ENCODE assay signal across 20 cellular contexts in genomic region chr1:117118101-117118500, GRCh38. TPM values are rescaled to one million over a fixed set of nuclear protein-coding genes. Genes with fewer than 3 reads are reported as not detected.
A peak's percentile ranks its signal among the peaks of the same experiment; 100 is the strongest.
DNase-seq lines count a peak whose midpoint lies in the region; ATAC-seq and TF ChIP-seq lines count a peak whose summit lies in the region.
"Had no signal": no experiment of that assay in that cellular context is flagged by ENCODE, and none has a peak within 500 bp of the region (broad histone marks: within the 10 kb centered on the region; RNA-seq: fewer than 3 reads in every experiment).

No MANE protein-coding gene starts in this region.

- H3K4me3 ChIP-seq in gastrocnemius medialis = peak overlapping the region in 1 of 4 donors; percentile 20
- H3K4me3 ChIP-seq in MM.1S (ENCODE audit: low read length) = no peak overlapping the region
- H3K4me3 ChIP-seq in lower lobe of right lung = no peak overlapping the region
- H3K4me3 ChIP-seq: GM12878 had no signal

- no peak overlapping the region for H3K4me2 ChIP-seq in MM.1S (ENCODE audit: low read depth, low read length)

- no peak for TF ChIP-seq CTCF in glutamatergic neuron (IDR thresholded peaks at IDR 0.05; ENCODE audit: partially characterized antibody, unreplicated experiment)
- no peak for TF ChIP-seq CTCF in neural crest cell (conservative IDR thresholded peaks at IDR 0.05)
- TF ChIP-seq CTCF in gastrocnemius medialis (IDR thresholded peaks at IDR 0.05 in 4 of 5, conservative IDR thresholded peaks at IDR 0.05 in 1 of 5) = no peak
- no peak for TF ChIP-seq CTCF in MM.1S (IDR thresholded peaks at IDR 0.05; ENCODE audit: low read length)
- TF ChIP-seq CTCF in lower lobe of right lung (IDR thresholded peaks at IDR 0.05) = no peak
- TF ChIP-seq CTCF in foreskin keratinocyte (conservative IDR thresholded peaks at IDR 0.05) = no peak

- no peak overlapping the region for H3K4me3 Mint-ChIP-seq in T-helper 17 cell
- H3K4me3 Mint-ChIP-seq in glutamatergic neuron (ENCODE audit: unreplicated experiment) = no peak overlapping the region
- peak overlapping the region; percentile 36 for H3K4me3 Mint-ChIP-seq in neural crest cell
- H3K4me3 Mint-ChIP-seq: H9 had no signal

- H3K36me3 Mint-ChIP-seq in T-helper 17 cell (ENCODE audit: low read depth) (peaks cover 2% of the 10 kb centered on the region), glutamatergic neuron (ENCODE audit: unreplicated experiment) (no peaks in the 10 kb centered on the region), neural crest cell (ENCODE audit: low read depth) (peaks cover 4% of the 10 kb centered on the region)
- H3K36me3 Mint-ChIP-seq: CD4-positive, CD25-positive, alpha-beta regulatory T cell had no signal

- no peak overlapping the region for H2AFZ ChIP-seq in MM.1S (ENCODE audit: low read length)

- H3K4me1 Mint-ChIP-seq in T-helper 17 cell = peaks cover 26% of the 10 kb centered on the region
- peaks cover 16% of the 10 kb centered on the region for H3K4me1 Mint-ChIP-seq in glutamatergic neuron (ENCODE audit: low read depth, unreplicated experiment)
- peaks cover 26% of the 10 kb centered on the region for H3K4me1 Mint-ChIP-seq in neural crest cell

- no peak for TF ChIP-seq POLR2A in gastrocnemius medialis (IDR thresholded peaks at IDR 0.05)

- H3F3A ChIP-seq in MM.1S (ENCODE audit: insufficient read depth, low read length) = no peaks in the 10 kb centered on the region

- no peaks in the 10 kb centered on the region for H3K9me2 ChIP-seq in MM.1S (replicated peaks; ENCODE audit: insufficient read depth, low read length)

- H3K4me1 ChIP-seq in gastrocnemius medialis (peaks cover 51 to 65% of the 10 kb centered on the region in 2 donors), MM.1S (ENCODE audit: low read length) (no peaks in the 10 kb centered on the region), lower lobe of right lung (peaks cover 15% of the 10 kb centered on the region), foreskin keratinocyte (no peaks in the 10 kb centered on the region)
- H3K4me1 ChIP-seq: BE2C had no signal

- in situ Hi-C loops in gastrocnemius medialis (cut with MboI; ENCODE audit: low sequenced_read_pairs in 4 of 4) = no loop called here

- peak overlapping the region; percentile 41 for H3K27ac Mint-ChIP-seq in T-helper 17 cell
- H3K27ac Mint-ChIP-seq in glutamatergic neuron (ENCODE audit: unreplicated experiment) = peak overlapping the region; percentile 14
- no peak overlapping the region for H3K27ac Mint-ChIP-seq in neural crest cell (ENCODE audit: unreplicated experiment)
- H3K27ac Mint-ChIP-seq: CD4-positive, CD25-positive, alpha-beta regulatory T cell; CD8-positive, alpha-beta memory T cell had no signal

- H3K27me3 ChIP-seq in gastrocnemius medialis (no peaks in the 10 kb centered on the region), MM.1S (replicated peaks; ENCODE audit: insufficient read depth, low read length) (no peaks in the 10 kb centered on the region), lower lobe of right lung (ENCODE audit: low read depth) (no peaks in the 10 kb centered on the region), foreskin keratinocyte (no peaks in the 10 kb centered on the region)
- H3K27me3 ChIP-seq: BE2C had no signal

- ATAC-seq in T-helper 17 cell (no peak), gastrocnemius medialis (no peak), lower lobe of right lung (no peak), GM19455 (IDR thresholded peaks at IDR 0.05; ENCODE audit: unreplicated experiment) (no peak), foreskin keratinocyte (no peak)
- ATAC-seq: GM12878 had no signal

- no peaks in the 10 kb centered on the region for H4K20me1 ChIP-seq in MM.1S (ENCODE audit: insufficient read depth, low read length)

- DNase-seq in T-helper 17 cell = no peak
- no peak for DNase-seq in glutamatergic neuron
- DNase-seq in neural crest cell (ENCODE audit: low read depth, low spot score) = no peak
- DNase-seq in gastrocnemius medialis = no peak
- DNase-seq in MM.1S = no peak
- no peak for DNase-seq in lower lobe of right lung
- DNase-seq in foreskin keratinocyte = no peak
- DNase-seq: ACHN; BE2C; CD4-positive, CD25-positive, alpha-beta regulatory T cell; CD8-positive, alpha-beta memory T cell; COR-L47; DMS 273 treated with DMSO at 0.1 percent for 48 hours; DMS53; DND-41; EL; H9 had no signal

- H3K27ac ChIP-seq in gastrocnemius medialis = peak overlapping the region; percentile 87 to 97 (median 92)
- H3K27ac ChIP-seq in MM.1S (ENCODE audit: low read length) = no peak overlapping the region
- no peak overlapping the region for H3K27ac ChIP-seq in lower lobe of right lung
- no peak overlapping the region for H3K27ac ChIP-seq in foreskin keratinocyte
- H3K27ac ChIP-seq: HL-60 had no signal

- H3K27me3 Mint-ChIP-seq in T-helper 17 cell = no peaks in the 10 kb centered on the region
- peaks cover 2% of the 10 kb centered on the region for H3K27me3 Mint-ChIP-seq in glutamatergic neuron (ENCODE audit: unreplicated experiment)
- no peaks in the 10 kb centered on the region for H3K27me3 Mint-ChIP-seq in neural crest cell (ENCODE audit: low read depth)
- H3K27me3 Mint-ChIP-seq: CD4-positive, CD25-positive, alpha-beta regulatory T cell had no signal

- H3K9me3 ChIP-seq in T-helper 17 cell (ENCODE audit: control insufficient read depth, low read length, poor library complexity, severe bottlenecking) (no peaks in the 10 kb centered on the region), gastrocnemius medialis (no peaks in the 10 kb centered on the region), MM.1S (replicated peaks; ENCODE audit: insufficient read depth, low read length) (no peaks in the 10 kb centered on the region), lower lobe of right lung (no peaks in the 10 kb centered on the region)
- H3K9me3 ChIP-seq: BE2C had no signal

- no peak overlapping the region for H3K9ac ChIP-seq in MM.1S (ENCODE audit: low read length)

- intact Hi-C loops in gastrocnemius medialis (cut with DNase I; ENCODE audit: low total_unique reads) = no loop called here
- intact Hi-C loops in lower lobe of right lung (cut with DNase I) = no loop called here

- no peaks in the 10 kb centered on the region for H3K79me2 ChIP-seq in MM.1S (ENCODE audit: low read length)

- H3K9me3 Mint-ChIP-seq in glutamatergic neuron (ENCODE audit: unreplicated experiment) (peaks cover 13% of the 10 kb centered on the region), neural crest cell (no peaks in the 10 kb centered on the region)
- H3K9me3 Mint-ChIP-seq: CD4-positive, CD25-positive, alpha-beta regulatory T cell; CD8-positive, alpha-beta memory T cell had no signal

- H3K36me3 ChIP-seq in gastrocnemius medialis = peaks cover 0 to 28% of the 10 kb centered on the region in 2 donors
- no peaks in the 10 kb centered on the region for H3K36me3 ChIP-seq in MM.1S (replicated peaks; ENCODE audit: insufficient read depth, low read length)
- H3K36me3 ChIP-seq in lower lobe of right lung = no peaks in the 10 kb centered on the region
- H3K36me3 ChIP-seq: BE2C had no signal

RNA-seq across cellular contexts. Expression of gene TRIM45, which starts 3.4 kb away (rescaled TPM):
- total RNA-seq in T-helper 17 cell = 1 to 10 TPM; 1.0 to 1.4 TPM
- total RNA-seq in glutamatergic neuron (ENCODE audit: unreplicated experiment) = 6.7 TPM
- total RNA-seq in neural crest cell = 13.3 and 16.6 TPM in 2 replicates
- total RNA-seq in gastrocnemius medialis = 1 to 10 TPM; 2.4 to 9.4 (median 5.2) TPM
- 2.1 TPM for total RNA-seq in lower lobe of right lung
- 2.3 and 2.9 TPM in 2 replicates for total RNA-seq in foreskin keratinocyte
- 1.7 TPM in 2 replicates for polyA plus RNA-seq in foreskin keratinocyte

RNA-seq across cellular contexts. Expression of gene TTF2, which starts 58.0 kb away (rescaled TPM):
- 10 to 100 TPM; 49.2 to 50.9 TPM for total RNA-seq in T-helper 17 cell
- total RNA-seq in glutamatergic neuron (ENCODE audit: unreplicated experiment) = 19.3 TPM
- total RNA-seq in neural crest cell = 66.7 and 69.8 TPM in 2 replicates
- 10 to 100 TPM in 3 of 4 donors, 1 to 10 TPM in 1; 9.7 to 15.2 (median 12.2) TPM for total RNA-seq in gastrocnemius medialis
- 18.0 TPM for total RNA-seq in lower lobe of right lung
- total RNA-seq in foreskin keratinocyte = 36.4 and 46.3 TPM in 2 replicates
- 10.4 and 15.0 TPM in 2 replicates for polyA plus RNA-seq in foreskin keratinocyte

Comparison
In these comparisons a context has a peak if more than half of its experiments do, and no peak if none do; other contexts are left out.
1. H3K27ac ChIP-seq: peak in gastrocnemius medialis (4 of 4); none in MM.1S (single experiment), lower lobe of right lung (single experiment) and foreskin keratinocyte (single experiment).